8 cellular contexts compared by ENCODE assay signal in genomic region chr9:126500600-126501382, GRCh38.
DNase-seq lines count a peak whose midpoint lies in the region; ATAC-seq and TF ChIP-seq lines count a peak whose summit lies in the region.

No MANE protein-coding gene starts in this region.

- no peak for TF ChIP-seq POLR2A in thyroid gland (IDR thresholded peaks at IDR 0.05)

- 21 to 33% methylated on average over 19 to 22 of the region's 37 CpGs for WGBS in thyroid gland, 2 donors

- peaks cover 32% of the 10 kb centered on the region for H3K36me3 ChIP-seq in neutrophil
- peaks cover 0 to 8% of the 10 kb centered on the region in 2 donors for H3K36me3 ChIP-seq in thyroid gland

- intact Hi-C loops in thyroid gland (cut with DNase I), result loop anchor here (5.0 to 10.0 kb wide), 3 partner anchors 57 to 284 kb away; no protein-coding TSS in a partner anchor

- TF ChIP-seq CTCF in foreskin keratinocyte (conservative IDR thresholded peaks at IDR 0.05), result peak; percentile 96
- peak; percentile 95 for TF ChIP-seq CTCF in neutrophil (IDR thresholded peaks at IDR 0.05)
- TF ChIP-seq CTCF in thyroid gland (IDR thresholded peaks at IDR 0.05), result peak; percentile 83 to 99 (median 94)

- no peaks in the 10 kb centered on the region for H3K27me3 ChIP-seq in foreskin keratinocyte
- H3K27me3 ChIP-seq in neutrophil, result peaks cover 15% of the 10 kb centered on the region
- H3K27me3 ChIP-seq in thyroid gland, result no peaks in the 10 kb centered on the region

- H3K9me3 ChIP-seq in neutrophil (no peaks in the 10 kb centered on the region), thyroid gland (no peaks in the 10 kb centered on the region)

- no peak overlapping the region for H3K4me3 ChIP-seq in neutrophil (ENCODE audit: low read depth in 1 of 2, low read length in 1 of 2)
- no peak overlapping the region for H3K4me3 ChIP-seq in thyroid gland (replicated peaks in 1 of 3)

- ATAC-seq in foreskin keratinocyte (peak; percentile 63), HG03354 (IDR thresholded peaks at IDR 0.05; ENCODE audit: poor library complexity, severe bottlenecking, unreplicated experiment) (no peak)

- in situ Hi-C loops in Caki2 (cut with HindIII; ENCODE audit: low pct_unique_long_range_greater_than_20kb, low sequenced_read_pairs), result no loop called here

- no peak overlapping the region for H3K27ac ChIP-seq in foreskin keratinocyte
- no peak overlapping the region for H3K27ac ChIP-seq in neutrophil
- no peak overlapping the region for H3K27ac ChIP-seq in thyroid gland

- H3K4me1 ChIP-seq in foreskin keratinocyte, result no peaks in the 10 kb centered on the region
- H3K4me1 ChIP-seq in neutrophil (ENCODE audit: control insufficient read depth in 1 of 2, insufficient read depth in 1 of 2, low read depth in 1 of 2, low read length in 1 of 2), result peaks cover 27 to 44% of the 10 kb centered on the region in 2 experiments
- peaks cover 6 to 15% of the 10 kb centered on the region in 2 donors for H3K4me1 ChIP-seq in thyroid gland

- peak; percentile 45 for DNase-seq in Caki2 (ENCODE audit: low read depth)
- peak; percentile 97 for DNase-seq in HuH-7 (ENCODE audit: low spot score)
- peak; percentile 87 for DNase-seq in RKO (ENCODE audit: low spot score)
- DNase-seq in activated gamma-delta T cell (lab: John Stamatoyannopoulos, UW), result peak; percentile 36
- peak; percentile 23 to 60 for DNase-seq in foreskin keratinocyte
- peak; percentile 73 to 79 for DNase-seq in thyroid gland

Comparison
In these comparisons a context has a peak if more than half of its experiments do, and no peak if none do; other contexts are left out.
1. DNase-seq: peak in every context shown above with its lines; median percentile 97 in HuH-7; 87 in RKO; 76 in thyroid gland; 45 in Caki2; 42 in foreskin keratinocyte; 36 in activated gamma-delta T cell.